In the genomic region with DNA sequence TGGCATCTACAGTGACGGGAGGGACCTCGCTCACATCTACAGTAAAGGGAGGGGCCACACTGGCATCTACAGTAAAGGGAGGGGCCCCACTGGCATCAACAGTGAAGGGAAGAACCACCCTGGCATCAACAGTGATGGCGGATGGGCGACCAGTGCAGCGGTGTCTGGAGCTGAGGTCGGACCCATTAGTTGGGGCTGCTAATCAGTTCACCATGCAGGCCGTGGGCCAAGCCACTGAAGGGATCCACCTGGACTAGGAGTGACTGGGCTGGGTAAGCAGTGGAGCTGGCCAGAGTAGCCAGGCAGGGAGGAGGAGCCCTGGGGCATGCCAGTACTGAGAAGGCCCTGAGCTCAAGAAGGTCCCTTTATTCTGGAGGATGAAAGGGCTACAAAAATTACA, we compare ENCODE assay signal across 19 cellular contexts. TPM values are rescaled to one million over a fixed set of nuclear protein-coding genes. Genes with fewer than 3 reads are reported as not detected.
"Had no signal": no experiment of that assay in that cellular context is flagged by ENCODE, and none has a peak within 500 bp of the region (broad histone marks: within the 10 kb centered on the region; RNA-seq: fewer than 3 reads in every experiment).

No MANE protein-coding gene starts in this region.

RNA-seq across cellular contexts. Expression of gene TMEM191B, which starts 23.4 kb away (rescaled TPM):
- total RNA-seq: lung microvascular endothelial cell had no signal

RNA-seq across cellular contexts. Expression of gene GGTLC3, which starts 33.1 kb away (rescaled TPM):
- total RNA-seq: hepatocyte, kidney epithelial cell, left cardiac atrium, left colon, left lobe of liver, left ventricle myocardium inferior, left ventricle myocardium superior, liver, lower leg skin, lung microvascular endothelial cell, mammary epithelial cell, mesenteric fat pad, mesothelial cell of epicardium, mononuclear cell, mucosa of descending colon, mucosa of gallbladder, myocyte had no signal
- polyA plus RNA-seq: hepatocyte, immature natural killer cell, keratinocyte, liver, mammary epithelial cell had no signal
